In the genomic region with DNA sequence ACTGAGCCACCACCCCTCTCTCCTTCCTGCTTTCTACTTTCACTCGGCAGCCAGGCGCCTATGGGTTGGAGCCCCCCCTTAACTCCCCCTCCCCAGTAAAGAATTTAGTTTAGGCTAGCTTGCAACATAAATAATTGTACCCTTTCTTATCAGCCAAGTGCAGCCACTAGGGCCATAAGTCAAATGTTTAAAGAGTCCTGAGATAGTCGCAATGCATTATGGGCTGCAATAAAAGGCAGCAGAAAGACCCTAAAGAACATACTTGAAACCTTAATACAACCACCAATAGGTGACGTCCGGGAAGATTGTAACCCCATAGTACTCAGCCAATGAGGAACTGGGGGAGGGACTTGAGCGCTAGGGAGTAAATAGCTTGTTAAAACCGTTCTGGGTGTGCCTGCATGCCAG, we compare ENCODE assay signal across 14 cellular contexts. TPM values are rescaled to one million over a fixed set of nuclear protein-coding genes. Genes with fewer than 3 reads are reported as not detected.
DNase-seq lines count a peak whose midpoint lies in the region; ATAC-seq and TF ChIP-seq lines count a peak whose summit lies in the region.
"Had no signal": no experiment of that assay in that cellular context is flagged by ENCODE, and none has a peak within 500 bp of the region (broad histone marks: within the 10 kb centered on the region; RNA-seq: fewer than 3 reads in every experiment).

No MANE protein-coding gene starts in this region.

- H3K79me2 ChIP-seq in Karpas-422 (ENCODE audit: low read length) = no peaks in the 10 kb centered on the region

- no peak overlapping the region for H3K4me2 ChIP-seq in Karpas-422 (ENCODE audit: low read depth, low read length, poor library complexity, severe bottlenecking)
- H3K4me2 ChIP-seq: BLaER1 had no signal

- POLR2A ChIA-PET in WTC11 (lab: Charles Lee) = no interaction called here

- peak; percentile 11 for DNase-seq in ELF-1 (ENCODE audit: low read depth, low spot score)
- peak; percentile 49 for DNase-seq in Karpas-422
- DNase-seq in WTC11 (ENCODE audit: low spot score) = no peak
- DNase-seq in left colon = peak in 1 of 2 donors; percentile 41
- DNase-seq in GDM1 (lab: John Stamatoyannopoulos, UW) = no peak
- DNase-seq in stimulated activated CD4-positive, alpha-beta T cell treated with anti-CD3 and anti-CD28 coated beads, Interleukin-12 subunit alpha, Interleukin-12 subunit beta, amount 100 ng/mL, for 4 hours = no peak
- no peak for DNase-seq in cerebellar nuclear complex (lab: John Stamatoyannopoulos, UW)
- DNase-seq: CD8-positive, alpha-beta memory T cell; HFFc6; MV-4-11; NCI-H1436 treated with DMSO at 0.1 percent for 48 hours; NCI-H2081 treated with DMSO at 0.1 percent for 48 hours; NCI-H524 treated with DMSO at 0.1 percent for 48 hours had no signal

- no peak overlapping the region for H3K27ac ChIP-seq in Karpas-422 (ENCODE audit: low read length)
- H3K27ac ChIP-seq: BLaER1 had no signal

- peaks cover 4% of the 10 kb centered on the region; the same call in 1 of the 2 replicates for H3K27me3 Mint-ChIP-seq in WTC11 (ENCODE audit: low read depth)

- H3K36me3 ChIP-seq in Karpas-422 (ENCODE audit: insufficient read depth, low read length) = no peaks in the 10 kb centered on the region
- H3K36me3 ChIP-seq: BLaER1 had no signal

- intact Hi-C loops in left colon (cut with DNase I, micrococcal nuclease) = loop anchor here in 1 of 2 donors (10.0 kb wide), 1 partner anchor 1272 kb away; no protein-coding TSS in a partner anchor

- no peak overlapping the region for H2AFZ ChIP-seq in Karpas-422 (ENCODE audit: low read length)

- no peaks in the 10 kb centered on the region for H3K27me3 ChIP-seq in Karpas-422 (ENCODE audit: low read length)
- H3K27me3 ChIP-seq: BLaER1 had no signal

- no peak overlapping the region for H3K9ac ChIP-seq in Karpas-422 (ENCODE audit: low read length)
- H3K9ac ChIP-seq: BLaER1 had no signal

- H3K9me2 ChIP-seq in Karpas-422 (replicated peaks; ENCODE audit: insufficient read depth, low read length) = no peaks in the 10 kb centered on the region

- no peaks in the 10 kb centered on the region for H3K36me3 Mint-ChIP-seq in WTC11
- H3K36me3 Mint-ChIP-seq: CD8-positive, alpha-beta memory T cell had no signal

- no peak overlapping the region for H3K27ac Mint-ChIP-seq in WTC11
- H3K27ac Mint-ChIP-seq: HFFc6 had no signal

- no peaks in the 10 kb centered on the region for H3K4me1 ChIP-seq in Karpas-422 (ENCODE audit: low read length)

- ATAC-seq in WTC11 (no peak), left colon (peak; percentile 27)

- no peak for TF ChIP-seq CTCF in WTC11 (IDR thresholded peaks at IDR 0.05)

- CTCF ChIA-PET in WTC11 (lab: Charles Lee) = interaction anchor here (0.6 to 1.0 kb wide), 2 partner anchors 22 to 357 kb away, joined by 3 to 4 read pairs; no protein-coding TSS in a partner anchor

- peaks cover 9% of the 10 kb centered on the region for H3K9me3 Mint-ChIP-seq in WTC11
- H3K9me3 Mint-ChIP-seq: CD8-positive, alpha-beta memory T cell; HFFc6 had no signal

- H3K4me1 Mint-ChIP-seq in WTC11 = peaks cover 28% of the 10 kb centered on the region

- no peaks in the 10 kb centered on the region for H4K20me1 ChIP-seq in Karpas-422 (ENCODE audit: insufficient read depth, low read depth, low read length)
- H4K20me1 ChIP-seq: BLaER1 had no signal

- no peaks in the 10 kb centered on the region for H3K9me3 ChIP-seq in Karpas-422 (ENCODE audit: low read length)

- no peak overlapping the region for H3K4me3 ChIP-seq in Karpas-422 (ENCODE audit: low read length)
- H3K4me3 ChIP-seq: BLaER1 had no signal

- no peak overlapping the region for H3K4me3 Mint-ChIP-seq in WTC11
- H3K4me3 Mint-ChIP-seq: HFFc6 had no signal

TF ChIP-seq in WTC11, 78 proteins besides CTCF, POLR2A, EP300 and RAD21:
- no peak for TF ChIP-seq OVOL2 (CRISPR knock-in tag; IDR thresholded peaks at IDR 0.05; ENCODE audit: borderline replicate concordance)
- peak; percentile 51; the same call in 1 of the 2 replicates for TF ChIP-seq NFYB (CRISPR knock-in tag; conservative IDR thresholded peaks at IDR 0.05; ENCODE audit: low read depth)

RNA-seq across cellular contexts. Expression of a gene that starts 40.5 kb away (rescaled TPM):
- not detected in 2 replicates for total RNA-seq in Karpas-422 (2014; rRNA removed; shearing (Covaris generic); ENCODE audit: low replicate concordance)
- not detected in 3 replicates for total RNA-seq in WTC11 (2021)
- total RNA-seq in left colon = not detected
- total RNA-seq: CD8-positive, alpha-beta memory T cell; HFFc6 had no signal

Comparison
In these comparisons a context has a peak if more than half of its experiments do, and no peak if none do; other contexts are left out.
1. DNase-seq: peak in ELF-1 (single experiment) and Karpas-422 (single experiment); none in WTC11 (single experiment), GDM1 (single experiment), stimulated activated CD4-positive, alpha-beta T cell treated with anti-CD3 and anti-CD28 coated beads, Interleukin-12 subunit alpha, Interleukin-12 subunit beta, amount 100 ng/mL, for 4 hours (single experiment) and cerebellar nuclear complex (0 of 2).